1 cellular context compared by ENCODE assay signal in the genomic region with DNA sequence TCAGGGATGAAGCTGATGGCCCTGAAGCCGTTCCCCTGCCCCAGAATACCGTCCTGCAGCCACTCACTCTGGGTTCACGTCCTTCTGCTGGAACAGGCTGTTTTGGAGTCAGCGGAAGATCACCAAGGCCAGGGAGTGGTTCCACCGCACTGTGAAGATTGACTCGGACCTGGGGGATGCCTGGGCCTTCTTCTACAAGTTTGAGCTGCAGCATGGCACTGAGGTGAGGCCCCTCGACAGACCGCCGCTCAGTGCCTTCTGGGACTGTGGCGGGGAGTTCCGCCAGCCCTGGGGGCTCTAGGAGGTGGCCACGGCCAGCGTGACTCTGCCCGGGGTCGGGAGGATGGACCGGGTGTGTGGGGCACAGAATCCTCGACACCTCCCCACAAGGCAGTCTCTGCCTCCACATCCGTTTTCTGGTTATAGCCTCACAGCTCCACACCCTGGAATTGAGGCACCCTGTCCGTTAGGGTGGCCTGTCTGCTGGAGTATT.
TF ChIP-seq lines count a peak whose summit lies in the region.

No MANE protein-coding gene starts in this region.

TF ChIP-seq in HepG2, 621 proteins besides CTCF, POLR2A, EP300 and RAD21:
- peak; percentile 89 for TF ChIP-seq RBM22 (optimal IDR thresholded peaks at IDR 0.05; ENCODE audit: low read length)
- TF ChIP-seq, protein P1, sequence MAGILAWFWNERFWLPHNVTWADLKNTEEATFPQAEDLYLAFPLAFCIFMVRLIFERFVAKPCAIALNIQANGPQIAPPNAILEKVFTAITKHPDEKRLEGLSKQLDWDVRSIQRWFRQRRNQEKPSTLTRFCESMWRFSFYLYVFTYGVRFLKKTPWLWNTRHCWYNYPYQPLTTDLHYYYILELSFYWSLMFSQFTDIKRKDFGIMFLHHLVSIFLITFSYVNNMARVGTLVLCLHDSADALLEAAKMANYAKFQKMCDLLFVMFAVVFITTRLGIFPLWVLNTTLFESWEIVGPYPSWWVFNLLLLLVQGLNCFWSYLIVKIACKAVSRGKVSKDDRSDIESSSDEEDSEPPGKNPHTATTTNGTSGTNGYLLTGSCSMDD (CRISPR knock-in tag; IDR thresholded peaks at IDR 0.05), result no peak
- no peak for TF ChIP-seq ZNF703 (CRISPR knock-in tag; IDR thresholded peaks at IDR 0.05; ENCODE audit: borderline replicate concordance)
